ENCODE assay signal across 8 cellular contexts in the genomic region with DNA sequence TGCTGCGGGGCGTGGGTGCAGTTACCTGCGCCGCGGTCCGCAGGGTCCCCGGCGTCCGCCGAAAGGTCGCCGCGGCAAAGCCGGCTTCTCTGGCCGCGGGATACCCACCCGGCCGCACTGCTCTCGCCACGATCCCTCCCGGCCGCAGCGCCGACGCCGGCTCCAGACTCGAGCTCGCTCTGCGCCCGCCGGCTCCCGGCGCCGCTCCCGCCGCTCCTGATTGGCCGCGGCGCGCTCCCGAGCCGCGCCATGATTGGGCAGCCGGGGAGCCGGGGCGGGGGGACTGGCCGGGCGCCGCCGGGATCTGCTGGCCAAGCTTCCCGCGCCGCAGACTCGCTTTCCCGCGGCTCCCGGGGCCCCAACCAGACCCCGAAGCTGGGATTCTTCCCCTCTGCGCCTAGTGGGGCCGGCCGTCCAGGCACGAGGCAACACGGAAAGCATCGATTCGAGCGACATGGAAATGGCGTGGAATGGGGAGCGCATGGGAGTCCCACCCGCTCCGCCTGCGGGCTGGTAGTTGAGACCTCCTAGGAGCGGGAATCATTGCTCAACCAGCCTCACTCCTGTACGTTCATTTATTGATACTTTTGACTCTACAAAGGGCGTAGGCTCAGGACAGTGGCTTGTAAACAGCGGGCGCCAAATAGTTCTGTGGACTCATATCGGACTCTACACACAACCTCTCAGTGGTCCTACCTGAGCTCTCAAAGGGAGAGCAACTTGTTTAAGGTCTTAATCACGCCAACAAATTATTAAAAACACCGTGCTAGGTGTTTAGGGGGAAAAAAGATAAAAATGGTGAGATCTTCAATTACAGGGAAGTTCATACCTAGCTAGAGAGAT. TPM values are rescaled to one million over a fixed set of nuclear protein-coding genes. Genes with fewer than 3 reads are reported as not detected.
DNase-seq lines count a peak whose midpoint lies in the region; FAIRE-seq and TF ChIP-seq lines count a peak whose summit lies in the region.

No MANE protein-coding gene starts in this region.

- no peak for FAIRE-seq in H54 (lab: Jason Lieb, UNC)

- H3K9me3 ChIP-seq in HAP-1 = no peaks in the 10 kb centered on the region
- no peaks in the 10 kb centered on the region for H3K9me3 ChIP-seq in MG63
- H3K9me3 ChIP-seq in iPS DF 6.9 (ENCODE audit: control insufficient read depth, insufficient read depth, low read length) = no peaks in the 10 kb centered on the region

- WGBS in iPS DF 6.9 (ENCODE audit: insufficient coverage, insufficient read length) = no CpG with 5 or more reads among the region's 79 CpGs

- TF ChIP-seq CTCF in brain microvascular endothelial cell (IDR thresholded peaks at IDR 0.05; ENCODE audit: low read depth, low read length, missing control alignments) = no peak

- peaks cover 4% of the 10 kb centered on the region; the same call in 1 of the 2 replicates for H3K27me3 ChIP-seq in HAP-1 (ENCODE audit: low read depth)
- peaks cover 21% of the 10 kb centered on the region for H3K27me3 ChIP-seq in MG63
- H3K27me3 ChIP-seq in brain microvascular endothelial cell (replicated peaks) = peaks cover 43% of the 10 kb centered on the region
- peaks cover 3% of the 10 kb centered on the region; the same call in 1 of the 2 replicates for H3K27me3 ChIP-seq in iPS DF 6.9 (ENCODE audit: control insufficient read depth, insufficient read depth, low read length)
- H3K27me3 ChIP-seq in rectal smooth muscle tissue (ENCODE audit: control insufficient read depth, insufficient read depth, low read length) = peaks cover 13% of the 10 kb centered on the region

- TF ChIP-seq POLR2A in H54 (IDR thresholded peaks at IDR 0.05; ENCODE audit: low read depth, low read length) = no peak

- H3K4me1 ChIP-seq in HAP-1 (peaks cover 16% of the 10 kb centered on the region), iPS DF 6.9 (ENCODE audit: control insufficient read depth, insufficient read depth, low read length) (no peaks in the 10 kb centered on the region; the same call in 1 of the 2 replicates), rectal smooth muscle tissue (ENCODE audit: control insufficient read depth, insufficient read depth, low read length) (peaks cover 4% of the 10 kb centered on the region)

- H3K9ac ChIP-seq in rectal smooth muscle tissue (ENCODE audit: low read length) = no peak overlapping the region

- no peak overlapping the region for H3K27ac ChIP-seq in brain microvascular endothelial cell
- H3K27ac ChIP-seq in iPS DF 6.9 (ENCODE audit: low read length) = no peak overlapping the region
- no peak overlapping the region for H3K27ac ChIP-seq in rectal smooth muscle tissue (ENCODE audit: low read depth, low read length)

- H3K36me3 ChIP-seq in HAP-1 (replicated peaks) (no peaks in the 10 kb centered on the region), MG63 (no peaks in the 10 kb centered on the region), brain microvascular endothelial cell (replicated peaks) (no peaks in the 10 kb centered on the region), iPS DF 6.9 (ENCODE audit: control insufficient read depth, insufficient read depth, low read length) (no peaks in the 10 kb centered on the region), rectal smooth muscle tissue (ENCODE audit: control insufficient read depth, insufficient read depth, low read length) (no peaks in the 10 kb centered on the region)

- peak overlapping the region; percentile 62 for H3K4me3 ChIP-seq in HAP-1
- H3K4me3 ChIP-seq in MG63 = peak overlapping the region; percentile 35
- peak overlapping the region; percentile 35 for H3K4me3 ChIP-seq in brain microvascular endothelial cell (ENCODE audit: low read depth, low read length)
- H3K4me3 ChIP-seq in iPS DF 6.9 (ENCODE audit: low read length) = peak overlapping the region; percentile 92; the same call in 1 of the 2 replicates
- H3K4me3 ChIP-seq in rectal smooth muscle tissue (ENCODE audit: low read length) = peak overlapping the region; percentile 75

- in situ Hi-C loops in G401 (cut with HindIII; ENCODE audit: low sequenced_read_pairs) = no loop called here
- in situ Hi-C loops in HAP-1 (cut with MboI; ENCODE audit: low sequenced_read_pairs) = no loop called here
- in situ Hi-C loops in brain microvascular endothelial cell (cut with HindIII; ENCODE audit: low pct_ligation_motif_present, low sequenced_read_pairs) = no loop called here

- DNase-seq in G401 (ENCODE audit: low spot score) (peak; percentile 64), HAP-1 (ENCODE audit: low spot score in 2 of 2) (peak; percentile 77 to 88), MG63 (peak; percentile 68), T-helper 2 cell (peak in 3 of 5 experiments; percentile 6 to 42 (median 12)), brain microvascular endothelial cell (peak; percentile 23), iPS DF 6.9 (ENCODE audit: low read depth, low spot score) (no peak), H54 (ENCODE audit: insufficient read length, low spot score) (no peak)

RNA-seq across cellular contexts. Expression of a gene that starts 36.4 kb away (rescaled TPM):
- total RNA-seq in G401 (2014; rRNA removed; shearing (Covaris generic)) = 0.10 TPM in 1 of 2 replicates, not detected in the other
- total RNA-seq in MG63 (2014; rRNA removed; shearing (Covaris generic); ENCODE audit: low replicate concordance) = not detected in 2 replicates

Comparison
In these comparisons a context has a peak if more than half of its experiments do, and no peak if none do; other contexts are left out.
1. DNase-seq: peak in G401 (single experiment), HAP-1 (2 of 2), MG63 (single experiment), T-helper 2 cell (3 of 5) and brain microvascular endothelial cell (single experiment); none in iPS DF 6.9 (single experiment) and H54 (single experiment).
2. H3K4me3 ChIP-seq: peak in every context shown above with its lines; median percentile 92 in iPS DF 6.9; 75 in rectal smooth muscle tissue; 62 in HAP-1; 35 in MG63; 35 in brain microvascular endothelial cell.